Comparison of ENCODE assay signal across 1 cellular context in genomic region chr11:67119577-67120391, GRCh38.
TF ChIP-seq lines count a peak whose summit lies in the region.

No MANE protein-coding gene starts in this region.

TF ChIP-seq in IMR-90, 13 proteins besides CTCF, POLR2A, EP300 and RAD21:
- TF ChIP-seq MXI1 (IDR thresholded peaks at IDR 0.05; ENCODE audit: borderline replicate concordance, low read depth, low read length) (0 out of 2 replicates have a peak, but pooled peaks have one; percentile 22), CHD1 (IDR thresholded peaks at IDR 0.05; ENCODE audit: low read depth, low read length) (peak; percentile 47; the same call in 1 of the 2 replicates), RCOR1 (IDR thresholded peaks at IDR 0.05; ENCODE audit: insufficient replicate concordance, low read length) (no peak)
